In genomic region chr20:32241807-32242206, GRCh38 we compare ENCODE assay signal across 14 cellular contexts. TPM values are rescaled to one million over a fixed set of nuclear protein-coding genes. Genes with fewer than 3 reads are reported as not detected.
A peak's percentile ranks its signal among the peaks of the same experiment; 100 is the strongest.
DNase-seq lines count a peak whose midpoint lies in the region; ATAC-seq and TF ChIP-seq lines count a peak whose summit lies in the region.
"Had no signal": no experiment of that assay in that cellular context is flagged by ENCODE, and none has a peak within 500 bp of the region (broad histone marks: within the 10 kb centered on the region; RNA-seq: fewer than 3 reads in every experiment).

No MANE protein-coding gene starts in this region.

- no peak overlapping the region for H3K4me3 ChIP-seq in spleen
- H3K4me3 ChIP-seq: A549 had no signal

- H3K4me1 Mint-ChIP-seq in activated T-cell treated with anti-CD3 and anti-CD28 coated beads, Interleukin-2, amount 50 U/mL, for 24 hours (ENCODE audit: low read depth): peaks cover 35% of the 10 kb centered on the region
- peaks cover 38% of the 10 kb centered on the region for H3K4me1 Mint-ChIP-seq in activated T-cell treated with anti-CD3 and anti-CD28 coated beads, Interleukin-2, amount 50 U/mL, for 72 hours (ENCODE audit: low read depth)
- peaks cover 21% of the 10 kb centered on the region for H3K4me1 Mint-ChIP-seq in activated CD4-positive, alpha-beta T cell treated with anti-CD3 and anti-CD28 coated beads, Interleukin-2, amount 10 ng/mL, durations not matched to agents 24 days and 14 days

- WGBS in spleen, 5 donors: 88 to 98% (median 92%) methylated on average over 4 of the region's 4 CpGs

- intact Hi-C loops in spleen (cut with DNase I; ENCODE audit: low total_unique reads): no loop called here
- intact Hi-C loops in activated CD4-positive, alpha-beta T cell treated with anti-CD3 and anti-CD28 coated beads, Interleukin-2, amount 10 ng/mL, durations not matched to agents 24 days and 14 days (cut with micrococcal nuclease): no loop called here

- no peak for TF ChIP-seq POLR2A in spleen (IDR thresholded peaks at IDR 0.05)

- H3K27ac Mint-ChIP-seq in activated T-cell treated with anti-CD3 and anti-CD28 coated beads, Interleukin-2, amount 50 U/mL, for 24 hours: peak overlapping the region; percentile 33
- H3K27ac Mint-ChIP-seq in activated T-cell treated with anti-CD3 and anti-CD28 coated beads, Interleukin-2, amount 50 U/mL, for 72 hours: no peak overlapping the region
- no peak overlapping the region for H3K27ac Mint-ChIP-seq in activated CD4-positive, alpha-beta T cell treated with anti-CD3 and anti-CD28 coated beads, Interleukin-2, amount 10 ng/mL, durations not matched to agents 24 days and 14 days
- H3K27ac Mint-ChIP-seq: CD4-positive, alpha-beta memory T cell; HFFc6 had no signal

- no peak for ATAC-seq in activated T-cell treated with anti-CD3 and anti-CD28 coated beads, Interleukin-2, amount 50 U/mL, for 72 hours (replicated peaks in 1 of 2)
- ATAC-seq: A549 had no signal

- H3K27me3 ChIP-seq in spleen (replicated peaks in 1 of 7): no peaks in the 10 kb centered on the region
- H3K27me3 ChIP-seq: BE2C had no signal

- H3K9me3 ChIP-seq in spleen: no peaks in the 10 kb centered on the region
- H3K9me3 ChIP-seq: A549, BE2C had no signal

- H3K36me3 ChIP-seq in spleen: peaks cover 0 to 8% (median 0%) of the 10 kb centered on the region in 6 donors

- H3K4me3 Mint-ChIP-seq in activated T-cell treated with anti-CD3 and anti-CD28 coated beads, Interleukin-2, amount 50 U/mL, for 24 hours: no peak overlapping the region
- H3K4me3 Mint-ChIP-seq in activated T-cell treated with anti-CD3 and anti-CD28 coated beads, Interleukin-2, amount 50 U/mL, for 72 hours: no peak overlapping the region
- no peak overlapping the region for H3K4me3 Mint-ChIP-seq in activated CD4-positive, alpha-beta T cell treated with anti-CD3 and anti-CD28 coated beads, Interleukin-2, amount 10 ng/mL, durations not matched to agents 24 days and 14 days
- H3K4me3 Mint-ChIP-seq: CD4-positive, alpha-beta memory T cell; HFFc6 had no signal

- peaks cover 12% of the 10 kb centered on the region for H3K36me3 Mint-ChIP-seq in activated T-cell treated with anti-CD3 and anti-CD28 coated beads, Interleukin-2, amount 50 U/mL, for 24 hours (ENCODE audit: low read depth)
- H3K36me3 Mint-ChIP-seq in activated T-cell treated with anti-CD3 and anti-CD28 coated beads, Interleukin-2, amount 50 U/mL, for 72 hours (ENCODE audit: insufficient read depth in 2 of 2): peaks cover 0 to 4% of the 10 kb centered on the region in 2 donors
- peaks cover 8% of the 10 kb centered on the region for H3K36me3 Mint-ChIP-seq in activated CD4-positive, alpha-beta T cell treated with anti-CD3 and anti-CD28 coated beads, Interleukin-2, amount 10 ng/mL, durations not matched to agents 24 days and 14 days (ENCODE audit: low read depth)

- no peaks in the 10 kb centered on the region for H3K9me3 Mint-ChIP-seq in activated T-cell treated with anti-CD3 and anti-CD28 coated beads, Interleukin-2, amount 50 U/mL, for 24 hours
- H3K9me3 Mint-ChIP-seq in activated T-cell treated with anti-CD3 and anti-CD28 coated beads, Interleukin-2, amount 50 U/mL, for 72 hours: no peaks in the 10 kb centered on the region
- no peaks in the 10 kb centered on the region for H3K9me3 Mint-ChIP-seq in activated CD4-positive, alpha-beta T cell treated with anti-CD3 and anti-CD28 coated beads, Interleukin-2, amount 10 ng/mL, durations not matched to agents 24 days and 14 days
- H3K9me3 Mint-ChIP-seq: CD4-positive, alpha-beta memory T cell; HFFc6 had no signal

- no peak overlapping the region for H3K27ac ChIP-seq in spleen
- H3K27ac ChIP-seq: A549, C4-2B had no signal

- DNase-seq in activated T-cell treated with anti-CD3 and anti-CD28 coated beads, Interleukin-2, amount 50 U/mL, for 24 hours: no peak
- no peak for DNase-seq in activated T-cell treated with anti-CD3 and anti-CD28 coated beads, Interleukin-2, amount 50 U/mL, for 72 hours
- DNase-seq in NCI-H524 (lab: John Stamatoyannopoulos, UW): peak; percentile 77 to 93
- DNase-seq in NCI-H82 (lab: John Stamatoyannopoulos, UW): peak; percentile 67
- DNase-seq in spleen: peak; percentile 9
- no peak for DNase-seq in activated CD4-positive, alpha-beta T cell treated with anti-CD3 and anti-CD28 coated beads, Interleukin-2, amount 10 ng/mL, durations not matched to agents 24 days and 14 days
- no peak for DNase-seq in inferior parietal cortex (ENCODE audit: extremely low spot score)
- DNase-seq: BE2C; CD4-positive, alpha-beta memory T cell; DMS153; HCEC 1CT; HFFc6 had no signal

- H3K27me3 Mint-ChIP-seq in activated T-cell treated with anti-CD3 and anti-CD28 coated beads, Interleukin-2, amount 50 U/mL, for 24 hours: no peaks in the 10 kb centered on the region
- no peaks in the 10 kb centered on the region for H3K27me3 Mint-ChIP-seq in activated T-cell treated with anti-CD3 and anti-CD28 coated beads, Interleukin-2, amount 50 U/mL, for 72 hours (ENCODE audit: low read depth)
- H3K27me3 Mint-ChIP-seq in activated CD4-positive, alpha-beta T cell treated with anti-CD3 and anti-CD28 coated beads, Interleukin-2, amount 10 ng/mL, durations not matched to agents 24 days and 14 days: no peaks in the 10 kb centered on the region
- H3K27me3 Mint-ChIP-seq: CD4-positive, alpha-beta memory T cell had no signal

- TF ChIP-seq CTCF in spleen (IDR thresholded peaks at IDR 0.05 in 8 of 11, conservative IDR thresholded peaks at IDR 0.05 in 3 of 11): no peak

- H3K4me1 ChIP-seq in spleen: peaks cover 0 to 5% (median 0%) of the 10 kb centered on the region in 6 donors

RNA-seq across cellular contexts. Expression of gene POFUT1, which starts 34.1 kb away (rescaled TPM):
- total RNA-seq in activated T-cell treated with anti-CD3 and anti-CD28 coated beads, Interleukin-2, amount 50 U/mL, for 72 hours: 10 to 100 TPM; 59.7 to 63.2 TPM
- 10 to 100 TPM; 19.5 to 26.3 (median 21.5) TPM for total RNA-seq in spleen
- 1 to 10 TPM; 3.8 to 7.5 (median 4.7) TPM for polyA plus RNA-seq in spleen
- 65.7 and 68.1 TPM in 2 replicates for total RNA-seq in activated CD4-positive, alpha-beta T cell treated with anti-CD3 and anti-CD28 coated beads, Interleukin-2, amount 10 ng/mL, durations not matched to agents 24 days and 14 days

RNA-seq across cellular contexts. Expression of gene PLAGL2, which starts 34.3 kb away (rescaled TPM):
- total RNA-seq in activated T-cell treated with anti-CD3 and anti-CD28 coated beads, Interleukin-2, amount 50 U/mL, for 72 hours: 100 to 1,000 TPM in 1 of 2 donors, 10 to 100 TPM in 1; 98.8 to 107 TPM
- 10 to 100 TPM; 11.9 to 16.6 (median 12.5) TPM for total RNA-seq in spleen
- polyA plus RNA-seq in spleen: 1 to 10 TPM; 2.2 to 4.0 (median 2.2) TPM
- 119 and 120 TPM in 2 replicates for total RNA-seq in activated CD4-positive, alpha-beta T cell treated with anti-CD3 and anti-CD28 coated beads, Interleukin-2, amount 10 ng/mL, durations not matched to agents 24 days and 14 days

RNA-seq across cellular contexts. Expression of gene KIF3B, which starts 35.6 kb away (rescaled TPM):
- total RNA-seq in activated T-cell treated with anti-CD3 and anti-CD28 coated beads, Interleukin-2, amount 50 U/mL, for 72 hours: 10 to 100 TPM; 30.3 to 37.9 TPM
- 10 to 100 TPM; 19.2 to 25.9 (median 23.9) TPM for total RNA-seq in spleen
- polyA plus RNA-seq in spleen: 1 to 10 TPM; 3.8 to 7.3 (median 4.7) TPM
- total RNA-seq in activated CD4-positive, alpha-beta T cell treated with anti-CD3 and anti-CD28 coated beads, Interleukin-2, amount 10 ng/mL, durations not matched to agents 24 days and 14 days: 34.7 and 35.5 TPM in 2 replicates

Comparison
In these comparisons a context has a peak if more than half of its experiments do, and no peak if none do; other contexts are left out.
1. DNase-seq: peak in NCI-H524 (2 of 2), NCI-H82 (single experiment) and spleen (single experiment); none in activated T-cell treated with anti-CD3 and anti-CD28 coated beads, Interleukin-2, amount 50 U/mL, for 24 hours (single experiment), activated T-cell treated with anti-CD3 and anti-CD28 coated beads, Interleukin-2, amount 50 U/mL, for 72 hours (0 of 2), activated CD4-positive, alpha-beta T cell treated with anti-CD3 and anti-CD28 coated beads, Interleukin-2, amount 10 ng/mL, durations not matched to agents 24 days and 14 days (single experiment) and inferior parietal cortex (single experiment).